ENCODE assay signal across 15 cellular contexts in the genomic region with DNA sequence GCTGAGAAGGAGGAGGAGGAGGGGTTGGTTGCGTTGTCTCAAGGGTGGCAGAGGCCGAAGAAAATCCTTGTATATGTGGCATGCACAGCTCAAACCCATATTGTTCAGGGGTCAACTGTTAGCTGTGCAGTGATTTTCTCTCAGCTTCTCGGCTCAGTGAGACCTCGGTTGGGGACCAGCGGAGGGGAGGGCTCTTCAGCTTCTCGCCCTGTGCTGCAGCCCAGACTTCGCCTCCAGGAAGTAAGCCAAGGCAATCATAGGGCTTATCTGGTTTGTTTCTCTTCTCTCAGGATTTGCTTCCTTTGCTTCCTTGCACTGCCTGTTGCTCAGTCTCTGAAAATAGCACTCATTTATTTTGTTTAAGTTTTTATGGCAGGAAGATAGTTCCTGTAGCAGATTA.
DNase-seq lines count a peak whose midpoint lies in the region; ATAC-seq and TF ChIP-seq lines count a peak whose summit lies in the region.
"Had no signal": no experiment of that assay in that cellular context is flagged by ENCODE, and none has a peak within 500 bp of the region (broad histone marks: within the 10 kb centered on the region; RNA-seq: fewer than 3 reads in every experiment).

No MANE protein-coding gene starts in this region.

- TF ChIP-seq EP300 in transverse colon (IDR thresholded peaks at IDR 0.05; ENCODE audit: low read depth), result no peak

- no peaks in the 10 kb centered on the region for H3K36me3 Mint-ChIP-seq in WTC11
- H3K36me3 Mint-ChIP-seq: activated CD4-positive, alpha-beta memory T cell treated with anti-CD3 and anti-CD28 coated beads for 36 hours; activated naive CD4-positive, alpha-beta T cell treated with anti-CD3 and anti-CD28 coated beads, Interleukin-2, amount 50 U/mL, for 24 hours had no signal

- in situ Hi-C loops in transverse colon (cut with MboI; ENCODE audit: low pct_ligation_motif_present in 1 of 4, low pct_unique_long_range_greater_than_20kb in 1 of 4, low sequenced_read_pairs in 3 of 4), result no loop called here

- no peaks in the 10 kb centered on the region for H3K9me3 Mint-ChIP-seq in WTC11
- H3K9me3 Mint-ChIP-seq: activated naive CD4-positive, alpha-beta T cell treated with anti-CD3 and anti-CD28 coated beads, Interleukin-2, amount 50 U/mL, for 24 hours; T-helper 1 cell treated with Interleukin-12 subunit alpha and Interleukin-12 subunit beta and Interleukin-4 antibody, amounts not matched to agents 30 μg/mL and 1 μg/mL, for 36 hours had no signal

- H3K9me3 ChIP-seq in muscle layer of colon (ENCODE audit: low read length) (no peaks in the 10 kb centered on the region), transverse colon (no peaks in the 10 kb centered on the region), adrenal gland (replicated peaks in 1 of 3) (no peaks in the 10 kb centered on the region)

- ATAC-seq in WTC11, result peak; percentile 11; the same call in 1 of the 2 replicates

- DNase-seq in WTC11 (ENCODE audit: low spot score), result no peak
- DNase-seq in fibroblast of villous mesenchyme (ENCODE audit: low read depth), result peak; percentile 19
- peak; percentile 62 for DNase-seq in transverse colon
- no peak for DNase-seq in NCI-H226
- DNase-seq in Kasumi-1 (lab: John Stamatoyannopoulos, UW), result no peak
- DNase-seq in GF-D8 (lab: John Stamatoyannopoulos, UW), result no peak
- no peak for DNase-seq in adrenal gland
- DNase-seq: activated CD4-positive, alpha-beta memory T cell treated with anti-CD3 and anti-CD28 coated beads for 36 hours; effector memory CD4-positive, alpha-beta T cell; GOT3; NCI-H2029; stimulated activated naive CD4-positive, alpha-beta T cell had no signal

- intact Hi-C loops in transverse colon (cut with DNase I; ENCODE audit: low total_unique reads) (no loop called here), adrenal gland (cut with DNase I) (no loop called here)

- 32 to 50% methylated on average over 1 to 7 of the region's 7 CpGs for WGBS in transverse colon (ENCODE audit: low coverage in 1 of 2), 2 donors
- 46 to 52% (median 48%) methylated on average over 7 of the region's 7 CpGs for WGBS in adrenal gland, 4 donors

- POLR2A ChIA-PET in WTC11 (lab: Charles Lee), result no interaction called here

- H3K4me1 Mint-ChIP-seq in WTC11, result peaks cover 48% of the 10 kb centered on the region
- H3K4me1 Mint-ChIP-seq: activated naive CD4-positive, alpha-beta T cell treated with anti-CD3 and anti-CD28 coated beads, Interleukin-2, amount 50 U/mL, for 24 hours had no signal

- no peak overlapping the region for H3K9ac ChIP-seq in muscle layer of colon (ENCODE audit: low read length)

- H3K4me3 Mint-ChIP-seq in WTC11, result no peak overlapping the region
- H3K4me3 Mint-ChIP-seq: activated CD4-positive, alpha-beta memory T cell treated with anti-CD3 and anti-CD28 coated beads for 36 hours; activated naive CD4-positive, alpha-beta T cell treated with anti-CD3 and anti-CD28 coated beads, Interleukin-2, amount 50 U/mL, for 24 hours; T-helper 1 cell treated with Interleukin-12 subunit alpha and Interleukin-12 subunit beta and Interleukin-4 antibody, amounts not matched to agents 30 μg/mL and 1 μg/mL, for 36 hours had no signal

- no peak for TF ChIP-seq CTCF in WTC11 (IDR thresholded peaks at IDR 0.05)
- TF ChIP-seq CTCF in fibroblast of villous mesenchyme (IDR thresholded peaks at IDR 0.05; ENCODE audit: insufficient read depth, low read depth, low read length), result no peak
- no peak for TF ChIP-seq CTCF in transverse colon (IDR thresholded peaks at IDR 0.05)
- no peak for TF ChIP-seq CTCF in adrenal gland (IDR thresholded peaks at IDR 0.05)

- H3K36me3 ChIP-seq in muscle layer of colon (ENCODE audit: insufficient read depth, low read length) (no peaks in the 10 kb centered on the region), transverse colon (no peaks in the 10 kb centered on the region), adrenal gland (replicated peaks in 1 of 2) (no peaks in the 10 kb centered on the region)

- H3K4me3 ChIP-seq in fibroblast of villous mesenchyme (ENCODE audit: low read depth, low read length) (peak overlapping the region; percentile 17), muscle layer of colon (ENCODE audit: low read depth in 1 of 2, low read length in 2 of 2) (peak overlapping the region in 1 of 2 donors; percentile 13), transverse colon (peak overlapping the region in 1 of 4 donors; percentile 30), adrenal gland (no peak overlapping the region)

- no peaks in the 10 kb centered on the region for H3K27me3 Mint-ChIP-seq in WTC11 (ENCODE audit: low read depth)

- TF ChIP-seq POLR2A in transverse colon (IDR thresholded peaks at IDR 0.05) (peak; percentile 40), adrenal gland (IDR thresholded peaks at IDR 0.05) (no peak)

- H3K4me1 ChIP-seq in muscle layer of colon (ENCODE audit: insufficient read depth, low read length) (peaks cover 28% of the 10 kb centered on the region), transverse colon (peaks cover 22 to 74% (median 33%) of the 10 kb centered on the region in 4 donors), adrenal gland (replicated peaks in 1 of 2) (peaks cover 0 to 11% of the 10 kb centered on the region in 2 donors)

- H3K27me3 ChIP-seq in muscle layer of colon (ENCODE audit: control insufficient read depth in 1 of 2, insufficient read depth in 2 of 2, low read length in 2 of 2), result no peaks in the 10 kb centered on the region
- H3K27me3 ChIP-seq in transverse colon, result no peaks in the 10 kb centered on the region
- no peaks in the 10 kb centered on the region for H3K27me3 ChIP-seq in adrenal gland

- H3K27ac ChIP-seq in muscle layer of colon (ENCODE audit: low read depth, low read length) (peak overlapping the region; percentile 36), transverse colon (peak overlapping the region; percentile 86 to 92 (median 89)), adrenal gland (no peak overlapping the region)

- CTCF ChIA-PET in WTC11 (lab: Charles Lee), result interaction anchor here (1.7 kb wide), 1 partner anchor 152 kb away, joined by 5 read pairs; no protein-coding TSS in a partner anchor

- no peak overlapping the region for H3K27ac Mint-ChIP-seq in WTC11
- H3K27ac Mint-ChIP-seq: activated CD4-positive, alpha-beta memory T cell treated with anti-CD3 and anti-CD28 coated beads for 36 hours; activated naive CD4-positive, alpha-beta T cell treated with anti-CD3 and anti-CD28 coated beads, Interleukin-2, amount 50 U/mL, for 24 hours; T-helper 1 cell treated with Interleukin-12 subunit alpha and Interleukin-12 subunit beta and Interleukin-4 antibody, amounts not matched to agents 30 μg/mL and 1 μg/mL, for 36 hours had no signal

TF ChIP-seq in WTC11, 78 proteins besides CTCF, POLR2A, EP300 and RAD21:
- no peak for TF ChIP-seq GABPB1 (CRISPR knock-in tag; IDR thresholded peaks at IDR 0.05)
- no peak for TF ChIP-seq ZMAT4 (CRISPR knock-in tag; IDR thresholded peaks at IDR 0.05)
- TF ChIP-seq FOXP4 (CRISPR knock-in tag; IDR thresholded peaks at IDR 0.05), result no peak
- no peak for TF ChIP-seq ELF4 (CRISPR knock-in tag; IDR thresholded peaks at IDR 0.05; ENCODE audit: low read depth)
- TF ChIP-seq MAX (CRISPR knock-in tag; IDR thresholded peaks at IDR 0.05), result no peak

Comparison
In these comparisons a context has a peak if more than half of its experiments do, and no peak if none do; other contexts are left out.
1. DNase-seq: peak in fibroblast of villous mesenchyme (single experiment) and transverse colon (single experiment); none in WTC11 (single experiment), NCI-H226 (single experiment), Kasumi-1 (0 of 2), GF-D8 (single experiment) and adrenal gland (0 of 7).
2. H3K27ac ChIP-seq: peak in muscle layer of colon (single experiment) and transverse colon (4 of 4); none in adrenal gland (0 of 5).